In the genomic region with DNA sequence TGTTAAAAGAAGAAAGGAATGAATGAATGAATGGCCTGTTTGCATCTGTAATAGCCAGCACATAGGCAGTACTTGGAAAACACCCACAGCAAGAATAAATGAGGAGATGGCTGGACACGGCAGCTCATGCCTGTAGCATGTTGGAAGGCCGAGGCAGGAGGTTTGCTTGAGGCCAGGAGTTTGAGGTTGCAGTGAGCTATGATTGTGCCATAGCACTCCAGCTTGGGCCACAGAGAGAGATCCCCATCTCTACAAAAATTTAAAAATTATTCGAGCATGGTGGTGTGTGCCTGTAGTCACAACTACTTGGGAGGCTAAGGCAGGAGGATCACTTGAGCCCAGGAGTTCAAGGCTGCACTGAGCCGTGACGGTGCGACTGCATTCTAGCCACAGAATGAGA, we compare ENCODE assay signal across 9 cellular contexts. TPM values are rescaled to one million over a fixed set of nuclear protein-coding genes. Genes with fewer than 3 reads are reported as not detected.
DNase-seq lines count a peak whose midpoint lies in the region; ATAC-seq and TF ChIP-seq lines count a peak whose summit lies in the region.
"Had no signal": no experiment of that assay in that cellular context is flagged by ENCODE, and none has a peak within 500 bp of the region (broad histone marks: within the 10 kb centered on the region; RNA-seq: fewer than 3 reads in every experiment).

No MANE protein-coding gene starts in this region.

- no peaks in the 10 kb centered on the region for H3K9me3 Mint-ChIP-seq in activated T-cell treated with anti-CD3 and anti-CD28 coated beads, Interleukin-2, amount 50 U/mL, for 72 hours

- no peak overlapping the region for H3K4me3 ChIP-seq in body of pancreas
- H3K4me3 ChIP-seq in mesodermal cell (ENCODE audit: extremely low read depth, insufficient read depth, low read length, poor library complexity, severe bottlenecking): no peak overlapping the region
- no peak overlapping the region for H3K4me3 ChIP-seq in transverse colon

- H3K9me3 ChIP-seq in body of pancreas: no peaks in the 10 kb centered on the region
- no peaks in the 10 kb centered on the region for H3K9me3 ChIP-seq in mesodermal cell (ENCODE audit: control insufficient read depth, low read length)
- no peaks in the 10 kb centered on the region for H3K9me3 ChIP-seq in transverse colon

- peaks cover 86% of the 10 kb centered on the region for H3K4me1 Mint-ChIP-seq in activated T-cell treated with anti-CD3 and anti-CD28 coated beads, Interleukin-2, amount 50 U/mL, for 72 hours (ENCODE audit: low read depth)

- TF ChIP-seq CTCF in body of pancreas (IDR thresholded peaks at IDR 0.05): no peak
- no peak for TF ChIP-seq CTCF in transverse colon (IDR thresholded peaks at IDR 0.05)

- peaks cover 19 to 60% of the 10 kb centered on the region in 2 donors for H3K36me3 Mint-ChIP-seq in activated T-cell treated with anti-CD3 and anti-CD28 coated beads, Interleukin-2, amount 50 U/mL, for 72 hours (ENCODE audit: insufficient read depth in 2 of 2)

- H3K27ac ChIP-seq in body of pancreas: peak overlapping the region; percentile 78 to 91 (median 82)
- peak overlapping the region; percentile 90 for H3K27ac ChIP-seq in mesodermal cell (ENCODE audit: low read depth, low read length, severe bottlenecking)
- H3K27ac ChIP-seq in transverse colon: peak overlapping the region; percentile 93 to 99 (median 99)

- peak; percentile 2 to 7 for ATAC-seq in activated T-cell treated with anti-CD3 and anti-CD28 coated beads, Interleukin-2, amount 50 U/mL, for 72 hours (replicated peaks in 1 of 2)
- no peak for ATAC-seq in body of pancreas

- TF ChIP-seq POLR2A in body of pancreas (IDR thresholded peaks at IDR 0.05) (no peak), transverse colon (IDR thresholded peaks at IDR 0.05) (no peak)

- in situ Hi-C loops in transverse colon (cut with MboI; ENCODE audit: low pct_ligation_motif_present in 1 of 4, low pct_unique_long_range_greater_than_20kb in 1 of 4, low sequenced_read_pairs in 3 of 4): loop anchor here in 2 of 4 donors (25.0 kb wide), 1 partner anchor 89 kb away; no protein-coding TSS in a partner anchor

- no peaks in the 10 kb centered on the region for H3K27me3 Mint-ChIP-seq in activated T-cell treated with anti-CD3 and anti-CD28 coated beads, Interleukin-2, amount 50 U/mL, for 72 hours (ENCODE audit: low read depth)

- H3K27ac Mint-ChIP-seq in activated T-cell treated with anti-CD3 and anti-CD28 coated beads, Interleukin-2, amount 50 U/mL, for 72 hours: peak overlapping the region; percentile 97

- TF ChIP-seq EP300 in transverse colon (IDR thresholded peaks at IDR 0.05; ENCODE audit: low read depth): no peak

- no peak for DNase-seq in activated T-cell treated with anti-CD3 and anti-CD28 coated beads, Interleukin-2, amount 50 U/mL, for 72 hours
- no peak for DNase-seq in activated T-cell treated with anti-CD3 and anti-CD28 coated beads, Interleukin-2, amount 50 U/mL, for 48 hours
- DNase-seq in body of pancreas (no peak), transverse colon (no peak), NCI-H2196 (lab: John Stamatoyannopoulos, UW; ENCODE audit: unreplicated experiment) (no peak), NCI-H526 (lab: John Stamatoyannopoulos, UW) (no peak), 8988T (no peak)
- DNase-seq: NCI-H2029 treated with DMSO at 0.1 percent for 48 hours had no signal

- H3K4me1 ChIP-seq in body of pancreas (peaks cover 60% of the 10 kb centered on the region), mesodermal cell (ENCODE audit: control insufficient read depth, insufficient read depth, low read length, poor library complexity, severe bottlenecking) (peaks cover 21% of the 10 kb centered on the region), transverse colon (peaks cover 61 to 99% (median 78%) of the 10 kb centered on the region in 4 donors)

- no peaks in the 10 kb centered on the region for H3K36me3 ChIP-seq in body of pancreas (replicated peaks in 1 of 2; ENCODE audit: insufficient read depth in 1 of 2, low read depth in 2 of 2)
- peaks cover 8% of the 10 kb centered on the region for H3K36me3 ChIP-seq in mesodermal cell (ENCODE audit: control insufficient read depth, insufficient read depth, low read length)
- H3K36me3 ChIP-seq in transverse colon: peaks cover 0 to 5% (median 0%) of the 10 kb centered on the region in 4 donors

- 85 to 91% methylated on average over 6 of the region's 6 CpGs for WGBS in body of pancreas, 2 donors
- 76 to 92% methylated on average over 3 to 4 of the region's 6 CpGs for WGBS in mesodermal cell (ENCODE audit: insufficient coverage in 2 of 2), 2 experiments
- 91% methylated on average over 6 of the region's 6 CpGs; no CpG with 5 or more reads in 1 of the 2 donors for WGBS in transverse colon (ENCODE audit: low coverage in 1 of 2), 2 donors

- intact Hi-C loops in body of pancreas (cut with DNase I) (no loop called here), transverse colon (cut with DNase I; ENCODE audit: low total_unique reads) (no loop called here)

- H3K27me3 ChIP-seq in body of pancreas (no peaks in the 10 kb centered on the region), transverse colon (no peaks in the 10 kb centered on the region)

- peak overlapping the region; percentile 77 to 87 for H3K4me3 Mint-ChIP-seq in activated T-cell treated with anti-CD3 and anti-CD28 coated beads, Interleukin-2, amount 50 U/mL, for 72 hours

RNA-seq across cellular contexts. Expression of gene IL4R, which starts 12.5 kb away (rescaled TPM):
- total RNA-seq in activated T-cell treated with anti-CD3 and anti-CD28 coated beads, Interleukin-2, amount 50 U/mL, for 72 hours: 100 to 1,000 TPM; 313 to 348 TPM
- total RNA-seq in body of pancreas (100 to 1,000 TPM in 1 of 2 donors, 10 to 100 TPM in 1; 29.7 to 236 TPM), transverse colon (100 to 1,000 TPM; 106 to 235 (median 156) TPM)
- polyA plus RNA-seq in mesodermal cell (2013, experiment 1 of 2): 29.3 TPM
- 20.0 TPM for polyA plus RNA-seq in mesodermal cell (2013, experiment 2 of 2)

RNA-seq across cellular contexts. Expression of gene NSMCE1, which starts 57.7 kb away (rescaled TPM):
- 100 to 1,000 TPM; 119 to 165 TPM for total RNA-seq in activated T-cell treated with anti-CD3 and anti-CD28 coated beads, Interleukin-2, amount 50 U/mL, for 72 hours
- total RNA-seq in body of pancreas (10 to 100 TPM; 20.1 to 29.1 TPM), transverse colon (10 to 100 TPM in 3 of 4 donors, 1 to 10 TPM in 1; 6.2 to 90.8 (median 27.2) TPM)
- 24.3 TPM for polyA plus RNA-seq in mesodermal cell (2013, experiment 1 of 2)
- polyA plus RNA-seq in mesodermal cell (2013, experiment 2 of 2): 23.7 TPM
